ENCODE assay signal across 36 cellular contexts in the genomic region with DNA sequence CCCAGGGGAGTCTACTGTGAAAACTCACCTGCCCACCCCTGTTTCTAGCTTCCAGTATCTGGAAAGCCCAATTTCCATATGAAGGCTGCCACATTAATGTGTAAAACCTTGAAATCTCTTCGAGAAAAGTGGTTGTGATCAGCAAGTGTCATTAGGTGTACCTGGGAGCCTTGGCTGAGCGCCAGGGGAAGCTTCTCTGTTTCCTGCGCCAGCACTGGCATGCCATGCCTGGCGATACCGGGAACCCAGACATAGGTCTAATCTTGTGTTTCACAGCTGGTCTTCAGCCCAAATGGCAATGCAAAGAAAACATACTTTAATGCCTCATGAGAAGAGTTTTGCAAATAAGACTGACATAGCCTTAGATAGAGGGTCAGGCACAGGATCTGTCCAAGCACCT.
"Had no signal": no experiment of that assay in that cellular context is flagged by ENCODE, and none has a peak within 500 bp of the region (broad histone marks: within the 10 kb centered on the region; RNA-seq: fewer than 3 reads in every experiment).

No MANE protein-coding gene starts in this region.

- H3K4me3 Mint-ChIP-seq: activated CD4-positive, alpha-beta memory T cell treated with anti-CD3 and anti-CD28 coated beads for 36 hours; activated CD4-positive, alpha-beta T cell treated with anti-CD3 and anti-CD28 coated beads for 36 hours; activated naive CD4-positive, alpha-beta T cell treated with anti-CD3 and anti-CD28 coated beads, Interleukin-2, amount 10 ng/mL, durations not matched to agents 7 days and 5 days; activated naive CD8-positive, alpha-beta T cell; activated naive CD8-positive, alpha-beta T cell treated with anti-CD3 and anti-CD28 coated beads, Interleukin-2, amount 50 U/mL, for 24 hours; activated T-cell treated with anti-CD3 and anti-CD28 coated beads, Interleukin-2, amount 50 U/mL, for 4 hours; brain; T-helper 1 cell treated with Interleukin-12 subunit alpha and Interleukin-12 subunit beta and Interleukin-4 antibody, amounts not matched to agents 30 μg/mL and 1 μg/mL, for 36 hours; T-helper 2 cell treated with Interferon-gamma antibody and Interleukin-4, amounts not matched to agents 5 μg/mL and 100 μg/mL, for 36 hours; WTC11 had no signal

- ATAC-seq: activated CD4-positive, alpha-beta T cell treated with anti-CD3 and anti-CD28 coated beads for 36 hours; activated CD4-positive, CD25-positive, alpha-beta regulatory T cell treated with anti-CD3 and anti-CD28 coated beads, Interleukin-2, amount 50 U/mL, for 24 hours; activated naive CD8-positive, alpha-beta T cell treated with anti-CD3 and anti-CD28 coated beads, Interleukin-2, amount 50 U/mL, for 24 hours; activated T-cell treated with anti-CD3 and anti-CD28 coated beads, Interleukin-2, amount 50 U/mL, for 4 hours; PC-3; WTC11 had no signal

- H3K9me3 ChIP-seq: Peyer's patch, SJSA1, SK-N-SH had no signal

- H3K36me3 ChIP-seq: Peyer's patch, SJSA1 had no signal

- H3K4me1 ChIP-seq: SJSA1 had no signal

- H3K4me1 Mint-ChIP-seq: activated CD4-positive, alpha-beta T cell treated with anti-CD3 and anti-CD28 coated beads for 36 hours; activated naive CD4-positive, alpha-beta T cell treated with anti-CD3 and anti-CD28 coated beads, Interleukin-2, amount 10 ng/mL, durations not matched to agents 7 days and 5 days; activated naive CD8-positive, alpha-beta T cell treated with anti-CD3 and anti-CD28 coated beads, Interleukin-2, amount 50 U/mL, for 24 hours had no signal

- H3K27ac ChIP-seq: KMS-11, Peyer's patch, SJSA1 had no signal

- DNase-seq: activated CD4-positive, alpha-beta memory T cell treated with anti-CD3 and anti-CD28 coated beads for 36 hours; activated CD4-positive, alpha-beta T cell treated with anti-CD3 and anti-CD28 coated beads for 36 hours; activated CD4-positive, alpha-beta T cell treated with anti-CD3 and anti-CD28 coated beads, Interleukin-2, amount 50 U/mL, for 1 hour; activated CD8-positive, alpha-beta memory T cell treated with anti-CD3 and anti-CD28 coated beads, Interleukin-2, amount 50 U/mL, for 4 hours; activated effector memory CD4-positive, alpha-beta T cell treated with Interleukin-2 at 50 U/mL for 16 hours; activated naive CD4-positive, alpha-beta T cell treated with anti-CD3 and anti-CD28 coated beads, Interleukin-2, amount 10 ng/mL, durations not matched to agents 7 days and 5 days; activated naive CD8-positive, alpha-beta T cell treated with anti-CD3 and anti-CD28 coated beads, Interleukin-2, amount 50 U/mL, for 24 hours; activated T-cell treated with anti-CD3 and anti-CD28 coated beads for 4 hours; activated T-cell treated with anti-CD3 and anti-CD28 coated beads, Interleukin-2, amount 50 U/mL, for 4 hours; anterior cingulate cortex; caudate nucleus; cerebellar nuclear complex; NCI-H1092 treated with DMSO at 0.1 percent for 48 hours; NCI-H1436; NCI-H1694; NCI-H1930; NCI-H2081 treated with DMSO at 0.1 percent for 48 hours; NCI-H2171 treated with DMSO at 0.1 percent for 48 hours; NCI-H2227 treated with DMSO at 0.1 percent for 48 hours; NCI-H446; NCI-H524 treated with DMSO at 0.1 percent for 48 hours; NCI-H82; NK-92 treated with Interleukin-12 subunit alpha and Interleukin-12 subunit beta, amount 100 ng/mL, for 24 hours; PC-3; RPMI8226; SHP77 treated with DMSO at 0.1 percent for 48 hours; SK-N-SH had no signal

- H3K27ac Mint-ChIP-seq: activated CD4-positive, alpha-beta memory T cell treated with anti-CD3 and anti-CD28 coated beads for 36 hours; activated CD4-positive, alpha-beta T cell treated with anti-CD3 and anti-CD28 coated beads for 36 hours; activated naive CD4-positive, alpha-beta T cell treated with anti-CD3 and anti-CD28 coated beads, Interleukin-2, amount 10 ng/mL, durations not matched to agents 7 days and 5 days; activated naive CD8-positive, alpha-beta T cell; activated naive CD8-positive, alpha-beta T cell treated with anti-CD3 and anti-CD28 coated beads, Interleukin-2, amount 50 U/mL, for 24 hours; brain; T-helper 1 cell treated with Interleukin-12 subunit alpha and Interleukin-12 subunit beta and Interleukin-4 antibody, amounts not matched to agents 30 μg/mL and 1 μg/mL, for 36 hours; T-helper 2 cell treated with Interferon-gamma antibody and Interleukin-4, amounts not matched to agents 5 μg/mL and 100 μg/mL, for 36 hours; WTC11 had no signal

- H3K36me3 Mint-ChIP-seq: activated CD4-positive, alpha-beta memory T cell treated with anti-CD3 and anti-CD28 coated beads for 36 hours; activated naive CD4-positive, alpha-beta T cell treated with anti-CD3 and anti-CD28 coated beads, Interleukin-2, amount 10 ng/mL, durations not matched to agents 7 days and 5 days; activated naive CD8-positive, alpha-beta T cell; brain; WTC11 had no signal

- H3K4me3 ChIP-seq: Peyer's patch, SJSA1 had no signal

- H3K9me3 Mint-ChIP-seq: activated CD4-positive, alpha-beta memory T cell treated with anti-CD3 and anti-CD28 coated beads for 36 hours; activated naive CD4-positive, alpha-beta T cell treated with anti-CD3 and anti-CD28 coated beads, Interleukin-2, amount 10 ng/mL, durations not matched to agents 7 days and 5 days; activated naive CD8-positive, alpha-beta T cell treated with anti-CD3 and anti-CD28 coated beads, Interleukin-2, amount 50 U/mL, for 24 hours; activated T-cell treated with anti-CD3 and anti-CD28 coated beads, Interleukin-2, amount 50 U/mL, for 4 hours; brain; T-helper 1 cell treated with Interleukin-12 subunit alpha and Interleukin-12 subunit beta and Interleukin-4 antibody, amounts not matched to agents 30 μg/mL and 1 μg/mL, for 36 hours; T-helper 2 cell treated with Interferon-gamma antibody and Interleukin-4, amounts not matched to agents 5 μg/mL and 100 μg/mL, for 36 hours; WTC11 had no signal

- H3K27me3 ChIP-seq: Peyer's patch, SJSA1 had no signal
